Comparison of ENCODE assay signal across 25 cellular contexts in genomic region chr21:46172863-46173528, GRCh38. TPM values are rescaled to one million over a fixed set of nuclear protein-coding genes. Genes with fewer than 3 reads are reported as not detected.
DNase-seq lines count a peak whose midpoint lies in the region; ATAC-seq, FAIRE-seq and TF ChIP-seq lines count a peak whose summit lies in the region.
"Had no signal": no experiment of that assay in that cellular context is flagged by ENCODE, and none has a peak within 500 bp of the region (broad histone marks: within the 10 kb centered on the region; RNA-seq: fewer than 3 reads in every experiment).

No MANE protein-coding gene starts in this region.

- DNase-seq in T-helper 1 cell (no peak), kidney (peak; percentile 59), suprapubic skin (ENCODE audit: low spot score in 2 of 2) (peak; percentile 44 to 50), GM19238 (ENCODE audit: insufficient read length, low spot score) (no peak), activated T-cell treated with anti-CD3 and anti-CD28 coated beads for 4 hours (no peak)
- peak; percentile 21 for DNase-seq in activated CD8-positive, alpha-beta memory T cell treated with anti-CD3 and anti-CD28 coated beads, Interleukin-2, amount 10 ng/mL, durations not matched to agents 7 days and 5 days
- DNase-seq: activated CD4-positive, CD25-positive, alpha-beta regulatory T cell; activated naive CD4-positive, alpha-beta T cell treated with anti-CD3 and anti-CD28 coated beads, Interleukin-2, amount 10 ng/mL, durations not matched to agents 7 days and 5 days; activated T-cell treated with anti-CD3 and anti-CD28 coated beads, Interleukin-2, amount 50 U/mL, for 72 hours; NCI-H1105 treated with DMSO at 0.1 percent for 48 hours; NCI-H2029 treated with DMSO at 0.1 percent for 48 hours; NCI-H345; NCI-H774; occipital lobe; stimulated activated CD4-positive, alpha-beta T cell treated with anti-CD3 and anti-CD28 coated beads, Interleukin-4, amount 100 ng/mL, for 24 hours; stimulated activated naive CD8-positive, alpha-beta T cell treated with anti-CD3 and anti-CD28 coated beads, Interleukin-15, Interleukin-2, amounts not matched to agents 100 U/mL and 50 U/mL, for 24 hours; T1000 had no signal

- peak overlapping the region; percentile 34 for H3K27ac Mint-ChIP-seq in T-helper 1 cell treated with Interleukin-12 subunit alpha and Interleukin-12 subunit beta and Interleukin-4 antibody, amounts not matched to agents 30 μg/mL and 1 μg/mL, for 36 hours
- no peak overlapping the region for H3K27ac Mint-ChIP-seq in activated CD8-positive, alpha-beta memory T cell treated with anti-CD3 and anti-CD28 coated beads, Interleukin-2, amount 10 ng/mL, durations not matched to agents 7 days and 5 days
- H3K27ac Mint-ChIP-seq: activated naive CD4-positive, alpha-beta T cell treated with anti-CD3 and anti-CD28 coated beads, Interleukin-2, amount 10 ng/mL, durations not matched to agents 7 days and 5 days; activated T-cell treated with anti-CD3 and anti-CD28 coated beads, Interleukin-2, amount 50 U/mL, for 72 hours had no signal

- H3K9me3 ChIP-seq in kidney (ENCODE audit: control insufficient read depth in 1 of 2, low read length in 2 of 2) (no peaks in the 10 kb centered on the region), suprapubic skin (no peaks in the 10 kb centered on the region)
- H3K9me3 ChIP-seq: ascending aorta had no signal

- H3K36me3 ChIP-seq in kidney (ENCODE audit: control insufficient read depth in 1 of 2, insufficient read depth in 2 of 2, low read length in 2 of 2) (no peaks in the 10 kb centered on the region), suprapubic skin (no peaks in the 10 kb centered on the region)
- H3K36me3 ChIP-seq: ascending aorta had no signal

- intact Hi-C loops in kidney (cut with DNase I), result no loop called here

- H3K9ac ChIP-seq in kidney (ENCODE audit: low read length in 2 of 2), result no peak overlapping the region

- H3K4me1 Mint-ChIP-seq in T-helper 1 cell treated with Interleukin-12 subunit alpha and Interleukin-12 subunit beta and Interleukin-4 antibody, amounts not matched to agents 30 μg/mL and 1 μg/mL, for 36 hours (ENCODE audit: low read depth), result peaks cover 6% of the 10 kb centered on the region
- peaks cover 4% of the 10 kb centered on the region for H3K4me1 Mint-ChIP-seq in activated CD8-positive, alpha-beta memory T cell treated with anti-CD3 and anti-CD28 coated beads, Interleukin-2, amount 10 ng/mL, durations not matched to agents 7 days and 5 days

- no peak for TF ChIP-seq POLR2A in suprapubic skin (IDR thresholded peaks at IDR 0.05)

- no peak for ATAC-seq in activated CD8-positive, alpha-beta memory T cell treated with anti-CD3 and anti-CD28 coated beads, Interleukin-2, amount 10 ng/mL, durations not matched to agents 7 days and 5 days
- ATAC-seq in HG03460 (IDR thresholded peaks at IDR 0.05; ENCODE audit: unreplicated experiment), result no peak
- ATAC-seq: activated T-cell treated with anti-CD3 and anti-CD28 coated beads, Interleukin-2, amount 50 U/mL, for 72 hours; stimulated activated naive CD8-positive, alpha-beta T cell treated with anti-CD3 and anti-CD28 coated beads, Interleukin-15, Interleukin-2, amounts not matched to agents 100 U/mL and 50 U/mL, for 24 hours had no signal

- CTCF ChIA-PET in activated CD8-positive, alpha-beta memory T cell treated with anti-CD3 and anti-CD28 coated beads, Interleukin-2, amount 10 ng/mL, durations not matched to agents 7 days and 5 days (lab: Charles Lee), result no interaction called here

- H3K9me3 Mint-ChIP-seq in T-helper 1 cell treated with Interleukin-12 subunit alpha and Interleukin-12 subunit beta and Interleukin-4 antibody, amounts not matched to agents 30 μg/mL and 1 μg/mL, for 36 hours, result peaks cover 38% of the 10 kb centered on the region
- peaks cover 5% of the 10 kb centered on the region for H3K9me3 Mint-ChIP-seq in activated CD8-positive, alpha-beta memory T cell treated with anti-CD3 and anti-CD28 coated beads, Interleukin-2, amount 10 ng/mL, durations not matched to agents 7 days and 5 days (ENCODE audit: low read depth)

- no peak overlapping the region for H3K4me3 ChIP-seq in kidney (ENCODE audit: low read length in 2 of 2)
- no peak overlapping the region for H3K4me3 ChIP-seq in suprapubic skin
- H3K4me3 ChIP-seq: ascending aorta, dorsolateral prefrontal cortex, tibial nerve had no signal

- no peak for TF ChIP-seq EP300 in suprapubic skin (IDR thresholded peaks at IDR 0.05)

- FAIRE-seq in kidney (lab: Jason Lieb, UNC), result no peak
- FAIRE-seq: D721Med had no signal

- H3K27ac ChIP-seq in kidney (ENCODE audit: low read depth in 2 of 2, low read length in 2 of 2), result no peak overlapping the region
- H3K27ac ChIP-seq in suprapubic skin, result no peak overlapping the region
- H3K27ac ChIP-seq: 22Rv1, ascending aorta, tibial nerve had no signal

- 79% methylated on average over 3 of the region's 6 CpGs for WGBS in suprapubic skin

- H3K4me3 Mint-ChIP-seq in T-helper 1 cell treated with Interleukin-12 subunit alpha and Interleukin-12 subunit beta and Interleukin-4 antibody, amounts not matched to agents 30 μg/mL and 1 μg/mL, for 36 hours, result no peak overlapping the region
- H3K4me3 Mint-ChIP-seq in activated CD8-positive, alpha-beta memory T cell treated with anti-CD3 and anti-CD28 coated beads, Interleukin-2, amount 10 ng/mL, durations not matched to agents 7 days and 5 days, result no peak overlapping the region
- H3K4me3 Mint-ChIP-seq: activated naive CD4-positive, alpha-beta T cell treated with anti-CD3 and anti-CD28 coated beads, Interleukin-2, amount 10 ng/mL, durations not matched to agents 7 days and 5 days; activated T-cell treated with anti-CD3 and anti-CD28 coated beads, Interleukin-2, amount 50 U/mL, for 72 hours had no signal

- no peaks in the 10 kb centered on the region for H3K27me3 ChIP-seq in suprapubic skin
- H3K27me3 ChIP-seq: ascending aorta, dorsolateral prefrontal cortex, tibial nerve had no signal

- H3K4me1 ChIP-seq in kidney (ENCODE audit: control insufficient read depth in 1 of 2, insufficient read depth in 1 of 2, low read depth in 1 of 2, low read length in 2 of 2), result no peaks in the 10 kb centered on the region
- no peaks in the 10 kb centered on the region for H3K4me1 ChIP-seq in suprapubic skin
- H3K4me1 ChIP-seq: ascending aorta, tibial nerve had no signal

- peaks cover 4% of the 10 kb centered on the region for H3K36me3 Mint-ChIP-seq in T-helper 1 cell treated with Interleukin-12 subunit alpha and Interleukin-12 subunit beta and Interleukin-4 antibody, amounts not matched to agents 30 μg/mL and 1 μg/mL, for 36 hours (ENCODE audit: low read depth)
- H3K36me3 Mint-ChIP-seq in activated CD8-positive, alpha-beta memory T cell treated with anti-CD3 and anti-CD28 coated beads, Interleukin-2, amount 10 ng/mL, durations not matched to agents 7 days and 5 days, result peaks cover 8% of the 10 kb centered on the region

- TF ChIP-seq CTCF in kidney (IDR thresholded peaks at IDR 0.05; ENCODE audit: borderline replicate concordance, extremely low read depth, insufficient read depth), result no peak
- TF ChIP-seq CTCF in suprapubic skin (IDR thresholded peaks at IDR 0.05), result no peak

- peaks cover 25% of the 10 kb centered on the region for H3K27me3 Mint-ChIP-seq in T-helper 1 cell treated with Interleukin-12 subunit alpha and Interleukin-12 subunit beta and Interleukin-4 antibody, amounts not matched to agents 30 μg/mL and 1 μg/mL, for 36 hours (ENCODE audit: low read depth)
- peaks cover 27% of the 10 kb centered on the region for H3K27me3 Mint-ChIP-seq in activated CD8-positive, alpha-beta memory T cell treated with anti-CD3 and anti-CD28 coated beads, Interleukin-2, amount 10 ng/mL, durations not matched to agents 7 days and 5 days

RNA-seq across cellular contexts. Expression of gene SPATC1L, which starts 11.3 kb away (rescaled TPM):
- total RNA-seq in activated CD8-positive, alpha-beta memory T cell treated with anti-CD3 and anti-CD28 coated beads, Interleukin-2, amount 10 ng/mL, durations not matched to agents 7 days and 5 days, result 1 to 10 TPM; 4.2 to 4.8 TPM
- total RNA-seq in kidney, result 8.7 TPM
- 3.7 TPM for polyA plus RNA-seq in kidney (ENCODE audit: insufficient read depth, low read depth, low replicate concordance)
- total RNA-seq in suprapubic skin, result 10 to 100 TPM in 2 of 4 donors, 1 to 10 TPM in 2; 2.5 to 15.0 (median 6.9) TPM

RNA-seq across cellular contexts. Expression of gene FTCD, which starts 17.6 kb away (rescaled TPM):
- total RNA-seq in activated CD8-positive, alpha-beta memory T cell treated with anti-CD3 and anti-CD28 coated beads, Interleukin-2, amount 10 ng/mL, durations not matched to agents 7 days and 5 days, result not detected
- total RNA-seq in kidney, result 51.6 TPM
- 273 TPM for polyA plus RNA-seq in kidney (ENCODE audit: insufficient read depth, low read depth, low replicate concordance)
- total RNA-seq in suprapubic skin, result not detected
- total RNA-seq: MCF 10A, occipital lobe had no signal

RNA-seq across cellular contexts. Expression of gene LSS, which starts 55.6 kb away (rescaled TPM):
- 10 to 100 TPM; 44.9 to 49.5 TPM for total RNA-seq in activated CD8-positive, alpha-beta memory T cell treated with anti-CD3 and anti-CD28 coated beads, Interleukin-2, amount 10 ng/mL, durations not matched to agents 7 days and 5 days
- total RNA-seq in kidney (24.6 TPM), suprapubic skin (100 to 1,000 TPM; 128 to 251 (median 164) TPM)
- 15.8 TPM for polyA plus RNA-seq in kidney (ENCODE audit: insufficient read depth, low read depth, low replicate concordance)

Comparison
In these comparisons a context has a peak if more than half of its experiments do, and no peak if none do; other contexts are left out.
1. DNase-seq: peak in activated CD8-positive, alpha-beta memory T cell treated with anti-CD3 and anti-CD28 coated beads, Interleukin-2, amount 10 ng/mL, durations not matched to agents 7 days and 5 days (single experiment), kidney (single experiment) and suprapubic skin (2 of 2); none in T-helper 1 cell (0 of 5), GM19238 (single experiment) and activated T-cell treated with anti-CD3 and anti-CD28 coated beads for 4 hours (single experiment).
2. RNA of gene FTCD, which starts 17.6 kb away (total RNA-seq): 51.6 TPM in kidney (single experiment); not detected in activated CD8-positive, alpha-beta memory T cell treated with anti-CD3 and anti-CD28 coated beads, Interleukin-2, amount 10 ng/mL, durations not matched to agents 7 days and 5 days and not detected in suprapubic skin; every median in the first group is over 10 times any median in the second.